In the genomic region with DNA sequence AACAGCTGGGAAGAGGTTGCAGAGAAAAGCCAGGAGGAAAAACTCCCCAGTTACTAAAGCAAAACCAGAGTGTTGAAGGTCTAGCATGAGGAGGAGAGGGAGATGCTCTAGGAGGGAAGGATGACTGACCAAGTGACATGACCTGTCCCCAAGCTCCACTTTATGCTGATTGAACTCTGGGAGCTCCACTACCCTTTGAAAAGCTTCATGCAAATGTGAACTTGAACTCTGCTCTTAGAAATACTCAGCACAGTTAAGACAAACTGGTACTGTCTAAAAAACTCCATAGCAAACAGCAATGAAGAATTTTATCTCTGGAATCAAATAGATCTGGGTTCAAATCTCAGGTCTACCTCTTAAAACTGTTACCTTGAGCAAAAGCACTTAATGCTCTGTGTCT, we compare ENCODE assay signal across 25 cellular contexts. TPM values are rescaled to one million over a fixed set of nuclear protein-coding genes. Genes with fewer than 3 reads are reported as not detected.
"Had no signal": no experiment of that assay in that cellular context is flagged by ENCODE, and none has a peak within 500 bp of the region (broad histone marks: within the 10 kb centered on the region; RNA-seq: fewer than 3 reads in every experiment).

No MANE protein-coding gene starts in this region.

- H3K4me3 ChIP-seq: cardiac muscle cell, Peyer's patch, SJCRH30 had no signal

- H3K4me3 Mint-ChIP-seq: activated CD4-positive, alpha-beta T cell treated with anti-CD3 and anti-CD28 coated beads, Interleukin-2, amount 10 ng/mL, durations not matched to agents 24 days and 14 days; activated CD8-positive, alpha-beta memory T cell treated with anti-CD3 and anti-CD28 coated beads, Interleukin-2, amount 10 ng/mL, durations not matched to agents 7 days and 5 days; activated naive CD4-positive, alpha-beta T cell treated with anti-CD3 and anti-CD28 coated beads, Interleukin-2, amount 10 ng/mL, durations not matched to agents 7 days and 5 days; activated naive CD8-positive, alpha-beta T cell treated with anti-CD3 and anti-CD28 coated beads for 36 hours; activated T-cell treated with anti-CD3 and anti-CD28 coated beads, Interleukin-2, amount 50 U/mL, for 24 hours; T-helper 1 cell treated with Interleukin-12 subunit alpha and Interleukin-12 subunit beta and Interleukin-4 antibody, amounts not matched to agents 30 μg/mL and 1 μg/mL, for 36 hours; WTC11 had no signal

- H3K27me3 Mint-ChIP-seq: activated CD4-positive, alpha-beta T cell treated with anti-CD3 and anti-CD28 coated beads, Interleukin-2, amount 10 ng/mL, durations not matched to agents 24 days and 14 days; activated naive CD4-positive, alpha-beta T cell treated with anti-CD3 and anti-CD28 coated beads, Interleukin-2, amount 10 ng/mL, durations not matched to agents 7 days and 5 days; activated naive CD8-positive, alpha-beta T cell treated with anti-CD3 and anti-CD28 coated beads for 36 hours had no signal

- H3K4me1 Mint-ChIP-seq: activated CD8-positive, alpha-beta memory T cell treated with anti-CD3 and anti-CD28 coated beads, Interleukin-2, amount 10 ng/mL, durations not matched to agents 7 days and 5 days; WTC11 had no signal

- H3K9ac ChIP-seq: SK-N-SH had no signal

- H3K4me2 ChIP-seq: SK-N-SH had no signal

- H3K36me3 ChIP-seq: brain microvascular endothelial cell, cardiac muscle cell, Peyer's patch, SJCRH30 had no signal

- FAIRE-seq: colon had no signal

- H3K27ac Mint-ChIP-seq: activated CD4-positive, alpha-beta T cell treated with anti-CD3 and anti-CD28 coated beads, Interleukin-2, amount 10 ng/mL, durations not matched to agents 24 days and 14 days; activated CD8-positive, alpha-beta memory T cell treated with anti-CD3 and anti-CD28 coated beads, Interleukin-2, amount 10 ng/mL, durations not matched to agents 7 days and 5 days; activated naive CD4-positive, alpha-beta T cell treated with anti-CD3 and anti-CD28 coated beads, Interleukin-2, amount 10 ng/mL, durations not matched to agents 7 days and 5 days; activated naive CD8-positive, alpha-beta T cell treated with anti-CD3 and anti-CD28 coated beads for 36 hours; activated T-cell treated with anti-CD3 and anti-CD28 coated beads, Interleukin-2, amount 50 U/mL, for 24 hours; T-helper 1 cell treated with Interleukin-12 subunit alpha and Interleukin-12 subunit beta and Interleukin-4 antibody, amounts not matched to agents 30 μg/mL and 1 μg/mL, for 36 hours; WTC11 had no signal

- H3K9me2 ChIP-seq: SK-N-SH had no signal

- ATAC-seq: activated CD8-positive, alpha-beta memory T cell treated with anti-CD3 and anti-CD28 coated beads, Interleukin-2, amount 10 ng/mL, durations not matched to agents 7 days and 5 days; WTC11 had no signal

- H3K27ac ChIP-seq: brain microvascular endothelial cell, cardiac muscle cell, Peyer's patch, RWPE1, SJCRH30 had no signal

- H3K4me1 ChIP-seq: SJCRH30 had no signal

- H3K9me3 Mint-ChIP-seq: activated CD4-positive, alpha-beta T cell treated with anti-CD3 and anti-CD28 coated beads, Interleukin-2, amount 10 ng/mL, durations not matched to agents 24 days and 14 days; activated naive CD4-positive, alpha-beta T cell treated with anti-CD3 and anti-CD28 coated beads, Interleukin-2, amount 10 ng/mL, durations not matched to agents 7 days and 5 days; activated naive CD8-positive, alpha-beta T cell treated with anti-CD3 and anti-CD28 coated beads for 36 hours; activated T-cell treated with anti-CD3 and anti-CD28 coated beads, Interleukin-2, amount 50 U/mL, for 24 hours; T-helper 1 cell treated with Interleukin-12 subunit alpha and Interleukin-12 subunit beta and Interleukin-4 antibody, amounts not matched to agents 30 μg/mL and 1 μg/mL, for 36 hours; WTC11 had no signal

- H3K9me3 ChIP-seq: Peyer's patch, SJCRH30, SK-N-SH had no signal

- H3K27me3 ChIP-seq: brain microvascular endothelial cell, cardiac muscle cell, Peyer's patch, SJCRH30 had no signal

- DNase-seq: activated CD4-positive, alpha-beta T cell treated with anti-CD3 and anti-CD28 coated beads for 1 hour; activated CD4-positive, alpha-beta T cell treated with anti-CD3 and anti-CD28 coated beads, Interleukin-2, amount 10 ng/mL, durations not matched to agents 24 days and 14 days; activated CD4-positive, alpha-beta T cell treated with anti-CD3 and anti-CD28 coated beads, Interleukin-2, amount 50 U/mL, for 48 hours; activated CD8-positive, alpha-beta memory T cell treated with anti-CD3 and anti-CD28 coated beads, Interleukin-2, amount 10 ng/mL, durations not matched to agents 7 days and 5 days; activated gamma-delta T cell; activated naive CD4-positive, alpha-beta T cell treated with anti-CD3 and anti-CD28 coated beads, Interleukin-2, amount 10 ng/mL, durations not matched to agents 7 days and 5 days; activated naive CD8-positive, alpha-beta T cell treated with anti-CD3 and anti-CD28 coated beads for 36 hours; activated T-cell treated with anti-CD3 and anti-CD28 coated beads, Interleukin-2, amount 50 U/mL, for 24 hours; brain microvascular endothelial cell; MM.1S; NCI-H1105; NCI-H1436; NCI-H1694 treated with DMSO at 0.1 percent for 48 hours; NCI-H2029 treated with DMSO at 0.1 percent for 48 hours; NCI-H524; Right ventricle myocardium superior; SJCRH30; SK-N-SH; SW 1271 had no signal

- H3K36me3 Mint-ChIP-seq: activated CD8-positive, alpha-beta memory T cell treated with anti-CD3 and anti-CD28 coated beads, Interleukin-2, amount 10 ng/mL, durations not matched to agents 7 days and 5 days; activated naive CD4-positive, alpha-beta T cell treated with anti-CD3 and anti-CD28 coated beads, Interleukin-2, amount 10 ng/mL, durations not matched to agents 7 days and 5 days; activated naive CD8-positive, alpha-beta T cell treated with anti-CD3 and anti-CD28 coated beads for 36 hours; WTC11 had no signal

RNA-seq across cellular contexts. Expression of gene POU2AF1, which starts 14.5 kb away (rescaled TPM):
- total RNA-seq: cardiac muscle cell, SJCRH30 had no signal
- polyA plus RNA-seq: cardiac muscle cell had no signal
